ENCODE assay signal across 29 cellular contexts in the genomic region with DNA sequence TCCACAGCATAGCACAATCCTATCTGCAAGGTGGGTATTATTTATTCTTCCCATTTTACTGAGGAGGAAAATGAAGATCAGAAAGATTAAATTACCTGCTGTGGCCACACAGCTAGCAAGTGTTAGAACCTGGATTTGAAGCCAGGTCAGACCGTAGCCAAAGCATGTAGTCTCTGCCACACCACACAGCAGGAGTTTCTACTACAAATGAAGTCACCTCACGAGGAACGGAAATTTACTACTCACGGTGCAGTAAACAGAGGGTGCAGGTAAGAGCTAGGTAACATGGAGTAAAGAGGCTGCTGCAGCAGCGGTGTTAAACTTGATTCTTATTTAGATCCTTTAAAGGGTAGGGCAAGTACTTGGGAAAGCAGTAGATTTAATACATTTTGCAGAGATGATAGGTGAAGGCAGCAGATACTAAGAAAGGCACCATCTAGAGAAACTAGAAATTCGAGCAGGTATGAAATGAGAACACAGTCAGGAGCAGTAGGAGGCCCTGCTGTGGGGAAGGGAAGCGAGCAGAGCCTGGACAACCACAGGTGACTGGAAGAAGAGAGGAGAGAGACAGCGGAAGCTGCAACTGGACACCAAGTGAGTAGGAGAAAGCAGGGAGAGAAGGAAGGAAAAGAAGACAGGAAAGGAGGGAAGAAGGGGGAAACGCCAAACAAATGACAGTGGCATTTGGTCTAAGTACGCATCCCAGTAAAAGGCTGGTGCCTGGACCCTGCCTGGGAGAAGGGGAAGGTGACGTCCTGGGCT. TPM values are rescaled to one million over a fixed set of nuclear protein-coding genes. Genes with fewer than 3 reads are reported as not detected.
DNase-seq lines count a peak whose midpoint lies in the region; ATAC-seq, FAIRE-seq and TF ChIP-seq lines count a peak whose summit lies in the region.
"Had no signal": no experiment of that assay in that cellular context is flagged by ENCODE, and none has a peak within 500 bp of the region (broad histone marks: within the 10 kb centered on the region; RNA-seq: fewer than 3 reads in every experiment).

No MANE protein-coding gene starts in this region.

- dilution Hi-C loops in mammary epithelial cell (cut with HindIII; ENCODE audit: low sequenced_read_pairs), result no loop called here

- H2BK20ac ChIP-seq in H9 (ENCODE audit: low read depth, low read length, poor library complexity, severe bottlenecking) (no peak overlapping the region), H1 (ENCODE audit: low read length) (no peak overlapping the region; the same call in none of the 2 replicates)

- DNase-seq in H9 (no peak), NCI-H2107 treated with DMSO at 0.1 percent for 48 hours (lab: John Stamatoyannopoulos, UW; ENCODE audit: unreplicated experiment) (peak; percentile 92), H1 (ENCODE audit: low read depth in 1 of 2, low spot score in 2 of 2) (no peak), mammary epithelial cell (no peak), hippocampal formation (lab: John Stamatoyannopoulos, UW) (no peak)
- DNase-seq: activated CD4-positive, CD25-positive, alpha-beta regulatory T cell; activated CD8-positive, alpha-beta memory T cell treated with anti-CD3 and anti-CD28 coated beads, Interleukin-2, amount 10 ng/mL, durations not matched to agents 7 days and 5 days; activated gamma-delta T cell; activated naive CD8-positive, alpha-beta T cell treated with anti-CD3 and anti-CD28 coated beads for 36 hours; activated T-cell treated with anti-CD3 and anti-CD28 coated beads, Interleukin-2, amount 50 U/mL, for 4 hours; anterior cingulate cortex; DMS153; islet precursor cell; naive thymus-derived CD4-positive, alpha-beta T cell; NCI-H1105; NCI-H2171 treated with DMSO at 0.1 percent for 48 hours; NCI-H526 treated with DMSO at 0.1 percent for 48 hours; sigmoid colon; SK-N-SH had no signal

- H3K27ac ChIP-seq in H9 (ENCODE audit: insufficient read length, low read depth, low read length) (no peak overlapping the region), H1 (ENCODE audit: low read depth, low read length) (no peak overlapping the region), parathyroid adenoma (peak overlapping the region; percentile 51), mammary epithelial cell (ENCODE audit: insufficient read depth, low read depth, low read length) (no peak overlapping the region)
- H3K27ac ChIP-seq: breast epithelium, sigmoid colon, tibial nerve had no signal

- H3K4me1 ChIP-seq in H9 (ENCODE audit: insufficient read depth, low read length), result peaks cover 10% of the 10 kb centered on the region; the same call in 1 of the 2 replicates
- peaks cover 13 to 23% (median 17%) of the 10 kb centered on the region in 4 experiments for H3K4me1 ChIP-seq in H1 (replicated peaks in 1 of 4; ENCODE audit: control insufficient read depth in 3 of 4, insufficient read depth in 4 of 4, low read length in 3 of 4)
- peaks cover 7% of the 10 kb centered on the region for H3K4me1 ChIP-seq in parathyroid adenoma
- H3K4me1 ChIP-seq in mammary epithelial cell (ENCODE audit: insufficient read depth, low read length), result no peaks in the 10 kb centered on the region
- H3K4me1 ChIP-seq: breast epithelium, sigmoid colon, tibial nerve had no signal

- H3K36me3 ChIP-seq in H1 (ENCODE audit: control insufficient read depth in 2 of 4, insufficient read depth in 4 of 4, low read length in 3 of 4) (no peaks in the 10 kb centered on the region), parathyroid adenoma (ENCODE audit: control insufficient read depth, insufficient read depth, low read length) (no peaks in the 10 kb centered on the region), mammary epithelial cell (ENCODE audit: insufficient read depth, low read length) (no peaks in the 10 kb centered on the region)
- H3K36me3 ChIP-seq: breast epithelium, sigmoid colon, tibial nerve had no signal

- H2AK5ac ChIP-seq in H9 (ENCODE audit: insufficient read length, low read length) (no peak overlapping the region), H1 (ENCODE audit: low read depth, low read length) (no peak overlapping the region)

- H2BK120ac ChIP-seq in H9 (ENCODE audit: low read depth, low read length, poor library complexity, severe bottlenecking) (no peak overlapping the region), H1 (replicated peaks; ENCODE audit: low read depth, low read length) (peak overlapping the region; percentile 33)

- H4K20me1 ChIP-seq in H9 (ENCODE audit: control insufficient read depth, insufficient read depth, insufficient read length) (no peaks in the 10 kb centered on the region), H1 (replicated peaks in 1 of 2; ENCODE audit: control insufficient read depth in 1 of 2, insufficient read depth in 2 of 2, low read length in 2 of 2) (no peaks in the 10 kb centered on the region), mammary epithelial cell (ENCODE audit: insufficient read depth, low read length) (no peaks in the 10 kb centered on the region)

- H3K4ac ChIP-seq in H9 (ENCODE audit: low read depth, low read length) (no peak overlapping the region), H1 (replicated peaks; ENCODE audit: insufficient read length, low read depth, low read length) (no peak overlapping the region)

- H2AFZ ChIP-seq in H9 (ENCODE audit: low read length), result no peak overlapping the region
- H2AFZ ChIP-seq in H1 (ENCODE audit: low read length), result no peak overlapping the region
- peak overlapping the region; percentile 44 for H2AFZ ChIP-seq in parathyroid adenoma
- H2AFZ ChIP-seq in mammary epithelial cell (ENCODE audit: low read depth, low read length), result no peak overlapping the region

- H3K4me3 ChIP-seq in H1 (ENCODE audit: extremely low read depth in 1 of 4, insufficient read depth in 2 of 4, low read depth in 3 of 4, low read length in 4 of 4), result no peak overlapping the region; a peak in 1 of 8 replicates
- no peak overlapping the region for H3K4me3 ChIP-seq in parathyroid adenoma (ENCODE audit: low read depth, low read length)
- H3K4me3 ChIP-seq in mammary epithelial cell (replicated peaks in 1 of 3; ENCODE audit: insufficient read depth in 1 of 3, low read depth in 2 of 3, low read length in 3 of 3), result no peak overlapping the region
- H3K4me3 ChIP-seq: breast epithelium, sigmoid colon, tibial nerve had no signal

- H3K27ac Mint-ChIP-seq in H9, result peak overlapping the region; percentile 1 to 65 (median 48); a peak in 4 of 7 replicates
- H3K27ac Mint-ChIP-seq: activated CD8-positive, alpha-beta memory T cell treated with anti-CD3 and anti-CD28 coated beads, Interleukin-2, amount 10 ng/mL, durations not matched to agents 7 days and 5 days; activated naive CD8-positive, alpha-beta T cell treated with anti-CD3 and anti-CD28 coated beads for 36 hours; naive thymus-derived CD4-positive, alpha-beta T cell; stimulated activated effector memory CD8-positive, alpha-beta T cell treated with anti-CD3 and anti-CD28 coated beads, Interleukin-12 subunit alpha, Interleukin-12 subunit beta, amount 100 ng/mL, for 72 hours; T-helper 1 cell treated with Interleukin-12 subunit alpha and Interleukin-12 subunit beta and Interleukin-4 antibody, amounts not matched to agents 30 μg/mL and 1 μg/mL, for 36 hours had no signal

- TF ChIP-seq EP300 in H1 (IDR thresholded peaks at IDR 0.05; ENCODE audit: borderline replicate concordance in 1 of 2, low read depth in 2 of 2, low read length in 2 of 2), result no peak

- BruUV-seq in mammary epithelial cell (replicated peaks; lab: Mats Ljungman, UMichigan), result no TSS peak

- no peak overlapping the region for H3T11ph ChIP-seq in H9 (ENCODE audit: low read length)

- H3K23me2 ChIP-seq in H9 (ENCODE audit: insufficient read length, low read depth, low read length, poor library complexity, severe bottlenecking), result no peaks in the 10 kb centered on the region
- H3K23me2 ChIP-seq in H1 (ENCODE audit: low read depth, low read length), result no peaks in the 10 kb centered on the region

- peak; percentile 55 for FAIRE-seq in H1 (lab: Jason Lieb, UNC)
- FAIRE-seq: colon had no signal

- H3K79me2 ChIP-seq in H9 (ENCODE audit: insufficient read depth, low read length) (no peaks in the 10 kb centered on the region), H1 (ENCODE audit: control insufficient read depth in 1 of 2, insufficient read depth in 2 of 2, low read length in 2 of 2) (no peaks in the 10 kb centered on the region), parathyroid adenoma (peaks cover 19% of the 10 kb centered on the region), mammary epithelial cell (ENCODE audit: insufficient read depth, low read length) (no peaks in the 10 kb centered on the region)

- H2BK15ac ChIP-seq in H9 (ENCODE audit: low read depth, low read length), result no peak overlapping the region
- H2BK15ac ChIP-seq in H1 (ENCODE audit: low read length), result peak overlapping the region; percentile 63; the same call in 1 of the 2 replicates

- CTCF ChIA-PET in H1 (lab: Charles Lee; ENCODE audit: partially characterized antibody), result interaction anchor here (1.0 to 4.4 kb wide), 13 partner anchors 11 to 91 kb away, joined by 3 to 30 read pairs (median 5); a partner anchor contains a TSS
- CTCF ChIA-PET in mammary epithelial cell (lab: Charles Lee; ENCODE audit: low non-redundant PET), result no interaction called here

- H2BK5ac ChIP-seq in H9 (ENCODE audit: insufficient read length, low read length), result no peak overlapping the region
- peak overlapping the region; percentile 53; the same call in 1 of the 2 replicates for H2BK5ac ChIP-seq in H1 (ENCODE audit: low read depth, low read length)

- H3K56ac ChIP-seq in H9 (ENCODE audit: insufficient read length, low read depth, low read length), result no peak overlapping the region
- H3K56ac ChIP-seq in H1 (replicated peaks; ENCODE audit: insufficient read length, low read depth, low read length), result no peak overlapping the region

- H4K91ac ChIP-seq in H9 (ENCODE audit: insufficient read length, low read depth, low read length), result no peak overlapping the region
- H4K91ac ChIP-seq in H1 (replicated peaks; ENCODE audit: insufficient read length, low read length), result no peak overlapping the region

- H3K4me3 Mint-ChIP-seq in H9, result no peak overlapping the region
- H3K4me3 Mint-ChIP-seq: activated CD8-positive, alpha-beta memory T cell treated with anti-CD3 and anti-CD28 coated beads, Interleukin-2, amount 10 ng/mL, durations not matched to agents 7 days and 5 days; activated naive CD8-positive, alpha-beta T cell treated with anti-CD3 and anti-CD28 coated beads for 36 hours; activated T-cell treated with anti-CD3 and anti-CD28 coated beads, Interleukin-2, amount 50 U/mL, for 4 hours; IgD-negative memory B cell; naive thymus-derived CD4-positive, alpha-beta T cell; stimulated activated effector memory CD8-positive, alpha-beta T cell treated with anti-CD3 and anti-CD28 coated beads, Interleukin-12 subunit alpha, Interleukin-12 subunit beta, amount 100 ng/mL, for 72 hours; T-helper 1 cell treated with Interleukin-12 subunit alpha and Interleukin-12 subunit beta and Interleukin-4 antibody, amounts not matched to agents 30 μg/mL and 1 μg/mL, for 36 hours had no signal

- no peak for ATAC-seq in HG03442 (IDR thresholded peaks at IDR 0.05; ENCODE audit: unreplicated experiment)
- ATAC-seq: activated CD8-positive, alpha-beta memory T cell treated with anti-CD3 and anti-CD28 coated beads, Interleukin-2, amount 10 ng/mL, durations not matched to agents 7 days and 5 days; activated T-cell treated with anti-CD3 and anti-CD28 coated beads, Interleukin-2, amount 50 U/mL, for 4 hours; HCT116; naive thymus-derived CD4-positive, alpha-beta T cell; Right ventricle myocardium inferior; stimulated activated effector memory CD8-positive, alpha-beta T cell treated with anti-CD3 and anti-CD28 coated beads, Interleukin-12 subunit alpha, Interleukin-12 subunit beta, amount 100 ng/mL, for 72 hours had no signal

- intact Hi-C loops in mammary epithelial cell (cut with micrococcal nuclease), result no loop called here

- POLR2A ChIA-PET in H1 (lab: Charles Lee; ENCODE audit: partially characterized antibody), result interaction anchor here (1.0 to 1.3 kb wide), 2 partner anchors 13 to 29 kb away, joined by 3 to 4 read pairs; no protein-coding TSS in a partner anchor

- peaks cover 2% of the 10 kb centered on the region; the same call in 1 of the 2 replicates for H3K27me3 Mint-ChIP-seq in H9 (ENCODE audit: low read depth)
- H3K27me3 Mint-ChIP-seq: activated naive CD8-positive, alpha-beta T cell treated with anti-CD3 and anti-CD28 coated beads for 36 hours had no signal

- no peak overlapping the region for H3K18ac ChIP-seq in H9 (ENCODE audit: insufficient read length, low read depth, low read length)
- H3K18ac ChIP-seq in H1 (ENCODE audit: extremely low read depth, low read length), result peak overlapping the region; percentile 75; the same call in 1 of the 2 replicates

- in situ Hi-C loops in mammary epithelial cell (cut with MboI; ENCODE audit: low sequenced_read_pairs in 2 of 2), result no loop called here

- H3K4me1 Mint-ChIP-seq in H9, result peaks cover 44 to 48% of the 10 kb centered on the region in 2 experiments
- H3K4me1 Mint-ChIP-seq: activated CD8-positive, alpha-beta memory T cell treated with anti-CD3 and anti-CD28 coated beads, Interleukin-2, amount 10 ng/mL, durations not matched to agents 7 days and 5 days; activated naive CD8-positive, alpha-beta T cell treated with anti-CD3 and anti-CD28 coated beads for 36 hours; IgD-negative memory B cell; stimulated activated effector memory CD8-positive, alpha-beta T cell treated with anti-CD3 and anti-CD28 coated beads, Interleukin-12 subunit alpha, Interleukin-12 subunit beta, amount 100 ng/mL, for 72 hours had no signal

- no peaks in the 10 kb centered on the region for H3K36me3 Mint-ChIP-seq in H9 (ENCODE audit: insufficient read depth in 1 of 3, low read depth in 3 of 3)
- H3K36me3 Mint-ChIP-seq: activated CD8-positive, alpha-beta memory T cell treated with anti-CD3 and anti-CD28 coated beads, Interleukin-2, amount 10 ng/mL, durations not matched to agents 7 days and 5 days; activated naive CD8-positive, alpha-beta T cell treated with anti-CD3 and anti-CD28 coated beads for 36 hours; naive thymus-derived CD4-positive, alpha-beta T cell; stimulated activated effector memory CD8-positive, alpha-beta T cell treated with anti-CD3 and anti-CD28 coated beads, Interleukin-12 subunit alpha, Interleukin-12 subunit beta, amount 100 ng/mL, for 72 hours had no signal

- no peaks in the 10 kb centered on the region for H3K9me3 Mint-ChIP-seq in H9
- H3K9me3 Mint-ChIP-seq: activated naive CD8-positive, alpha-beta T cell treated with anti-CD3 and anti-CD28 coated beads for 36 hours; activated T-cell treated with anti-CD3 and anti-CD28 coated beads, Interleukin-2, amount 50 U/mL, for 4 hours; naive thymus-derived CD4-positive, alpha-beta T cell; stimulated activated effector memory CD8-positive, alpha-beta T cell treated with anti-CD3 and anti-CD28 coated beads, Interleukin-12 subunit alpha, Interleukin-12 subunit beta, amount 100 ng/mL, for 72 hours; T-helper 1 cell treated with Interleukin-12 subunit alpha and Interleukin-12 subunit beta and Interleukin-4 antibody, amounts not matched to agents 30 μg/mL and 1 μg/mL, for 36 hours had no signal

- TF ChIP-seq CTCF in H9 (conservative IDR thresholded peaks at IDR 0.05), result no peak
- TF ChIP-seq CTCF in H1 (IDR thresholded peaks at IDR 0.05; ENCODE audit: control extremely low read depth in 1 of 3, insufficient read depth in 1 of 3, low read depth in 1 of 3, low read length in 3 of 3), result no peak
- no peak for TF ChIP-seq CTCF in parathyroid adenoma (IDR thresholded peaks at IDR 0.05)
- no peak for TF ChIP-seq CTCF in mammary epithelial cell (conservative IDR thresholded peaks at IDR 0.05 in 1 of 2, IDR thresholded peaks at IDR 0.05 in 1 of 2; ENCODE audit: extremely low read depth in 1 of 2, insufficient read depth in 1 of 2, low read depth in 1 of 2, low read length in 2 of 2)

- no CpG with 5 or more reads among the region's 11 CpGs for WGBS in H9 (ENCODE audit: extremely low coverage, insufficient read length, low lambda C conversion rate)
- 55% methylated on average over 11 of the region's 11 CpGs; no CpG with 5 or more reads in 1 of the 2 experiments for WGBS in H1 (ENCODE audit: extremely low coverage in 1 of 2, insufficient coverage in 1 of 2, insufficient read length in 1 of 2, insufficient replicate concordance in 2 of 2, low coverage in 1 of 2, low lambda C conversion rate in 2 of 2, missing lambda C conversion rate in 1 of 2), 2 experiments
- 79% methylated on average over 11 of the region's 11 CpGs for WGBS in mammary epithelial cell (ENCODE audit: low coverage, missing lambda C conversion rate)

- no peak for TF ChIP-seq RAD21 in H1 (IDR thresholded peaks at IDR 0.05 in 1 of 2, conservative IDR thresholded peaks at IDR 0.05 in 1 of 2; ENCODE audit: low read depth in 2 of 2, low read length in 2 of 2)

- H4K5ac ChIP-seq in H9 (ENCODE audit: insufficient read length, low read depth, low read length), result no peak overlapping the region
- H4K5ac ChIP-seq in H1 (ENCODE audit: insufficient read length, low read depth, low read length), result no peak overlapping the region

- H3K9me3 ChIP-seq in H9 (ENCODE audit: control insufficient read depth, low read depth, low read length) (no peaks in the 10 kb centered on the region), H1 (ENCODE audit: insufficient read depth in 2 of 2, low read depth in 1 of 2, low read length in 1 of 2) (no peaks in the 10 kb centered on the region), parathyroid adenoma (ENCODE audit: control insufficient read depth, low read length) (no peaks in the 10 kb centered on the region), mammary epithelial cell (replicated peaks; ENCODE audit: insufficient read depth, low read length) (no peaks in the 10 kb centered on the region)
- H3K9me3 ChIP-seq: breast epithelium, sigmoid colon, SK-N-SH, tibial nerve had no signal

- no peaks in the 10 kb centered on the region for H3K27me3 ChIP-seq in H9 (ENCODE audit: insufficient read depth, low read length)
- no peaks in the 10 kb centered on the region for H3K27me3 ChIP-seq in H1 (replicated peaks in 1 of 4; ENCODE audit: control insufficient read depth in 3 of 4, extremely low read depth in 1 of 4, insufficient read depth in 3 of 4, low read length in 3 of 4)
- H3K27me3 ChIP-seq in parathyroid adenoma (ENCODE audit: control insufficient read depth, insufficient read depth, low read length), result no peaks in the 10 kb centered on the region
- H3K27me3 ChIP-seq in mammary epithelial cell (ENCODE audit: insufficient read depth, low read length), result no peaks in the 10 kb centered on the region
- H3K27me3 ChIP-seq: breast epithelium, sigmoid colon had no signal

- H3K23ac ChIP-seq in H9 (ENCODE audit: insufficient read length, low read depth, low read length), result no peak overlapping the region
- no peak overlapping the region for H3K23ac ChIP-seq in H1 (ENCODE audit: insufficient read length)

- H2BK12ac ChIP-seq in H9 (ENCODE audit: insufficient read length, low read depth, low read length), result no peak overlapping the region
- H2BK12ac ChIP-seq in H1 (ENCODE audit: low read depth, low read length), result peak overlapping the region; percentile 93

- no peaks in the 10 kb centered on the region for H3K79me1 ChIP-seq in H9 (ENCODE audit: insufficient read depth, low read depth, low read length, poor library complexity, severe bottlenecking)
- H3K79me1 ChIP-seq in H1 (ENCODE audit: low read depth, low read length), result no peaks in the 10 kb centered on the region

- H3K14ac ChIP-seq in H9 (ENCODE audit: insufficient read depth, low read length), result no peak overlapping the region
- H3K14ac ChIP-seq in H1 (ENCODE audit: insufficient read length), result no peak overlapping the region

- H3K4me2 ChIP-seq in H9 (ENCODE audit: insufficient read depth, insufficient read length, low read length) (no peak overlapping the region), H1 (ENCODE audit: insufficient read depth in 1 of 2, low read depth in 2 of 2, low read length in 2 of 2) (peak overlapping the region; percentile 27 to 59), parathyroid adenoma (ENCODE audit: low read length) (no peak overlapping the region), mammary epithelial cell (ENCODE audit: insufficient read depth, low read depth, low read length) (no peak overlapping the region)
- H3K4me2 ChIP-seq: SK-N-SH had no signal

- H4K8ac ChIP-seq in H9 (replicated peaks; ENCODE audit: insufficient read length, low read depth, low read length) (no peak overlapping the region), H1 (ENCODE audit: extremely low read depth, insufficient read depth, low read length) (no peak overlapping the region)

- no peak for TF ChIP-seq POLR2A in H1 (IDR thresholded peaks at IDR 0.05; ENCODE audit: control extremely low read depth in 1 of 2, low read depth in 2 of 2, low read length in 2 of 2)

- H3K9ac ChIP-seq in H9 (ENCODE audit: extremely low read depth, insufficient read length, low read length), result no peak overlapping the region
- H3K9ac ChIP-seq in H1 (replicated peaks in 1 of 4; ENCODE audit: extremely low read depth in 1 of 4, low read depth in 3 of 4, low read length in 3 of 4), result peak overlapping the region in 1 of 4 experiments; percentile 18; a peak in 1 of 7 replicates
- H3K9ac ChIP-seq in parathyroid adenoma, result no peak overlapping the region
- no peak overlapping the region for H3K9ac ChIP-seq in mammary epithelial cell (ENCODE audit: insufficient read depth, low read length)
- H3K9ac ChIP-seq: SK-N-SH had no signal

RNA-seq across cellular contexts. Expression of a gene that starts 21.5 kb away (rescaled TPM):
- total RNA-seq in H9 (2021) (2.3 and 3.1 TPM in 2 replicates), mammary epithelial cell (under 1 TPM; under 0.01 to 0.35 TPM)
- 2.4 and 2.7 TPM in 2 replicates for total RNA-seq in H1 (2021; fragmentation: NEBNext Ultra II Directional; extraction: Animal tissue kit (Norgen Biotek cat#: 25700))
- polyA plus RNA-seq in H1 (2011; rRNA removed) (0.30 and 0.60 TPM in 2 replicates), mammary epithelial cell (0.06 TPM)
- polyA plus RNA-seq in H1 (2011; cell fraction: cytosol; rRNA removed), result 0.52 TPM
- 1.9 TPM for polyA plus RNA-seq in H1 (2011; cell fraction: nucleus; rRNA removed)
- 1.6 to 2.5 TPM (median 2.3 TPM) in 4 replicates for polyA plus RNA-seq in H1 (2012, experiment 1 of 2)
- 0.75 TPM for polyA plus RNA-seq in H1 (2012, experiment 2 of 2)
- 0.53 TPM for polyA plus RNA-seq in H1 (2013, experiment 1 of 2)
- 0.46 TPM for polyA plus RNA-seq in H1 (2013, experiment 2 of 2)
- polyA minus RNA-seq in H1 (2011; rRNA and poly(A)+ RNA removed), result 1.1 and 1.3 TPM in 2 replicates
- 1.8 TPM for polyA minus RNA-seq in H1 (2011; cell fraction: cytosol; rRNA and poly(A)+ RNA removed)
- 2.0 TPM for polyA minus RNA-seq in H1 (2011; cell fraction: nucleus; rRNA and poly(A)+ RNA removed)
- polyA minus RNA-seq in mammary epithelial cell, result 0.93 TPM
- total RNA-seq: activated CD8-positive, alpha-beta memory T cell treated with anti-CD3 and anti-CD28 coated beads, Interleukin-2, amount 10 ng/mL, durations not matched to agents 7 days and 5 days had no signal
- polyA plus RNA-seq: naive thymus-derived CD4-positive, alpha-beta T cell had no signal

RNA-seq across cellular contexts. Expression of a gene that starts 56.1 kb away (rescaled TPM):
- total RNA-seq in H9 (2021) (49.5 and 58.7 TPM in 2 replicates), mammary epithelial cell (10 to 100 TPM; 49.9 to 55.7 TPM)
- 50.2 and 55.6 TPM in 2 replicates for total RNA-seq in H1 (2021; fragmentation: NEBNext Ultra II Directional; extraction: Animal tissue kit (Norgen Biotek cat#: 25700))
- polyA plus RNA-seq in H1 (2011; rRNA removed) (44.8 and 59.3 TPM in 2 replicates), mammary epithelial cell (38.7 TPM)
- 43.3 TPM for polyA plus RNA-seq in H1 (2011; cell fraction: cytosol; rRNA removed)
- 11.4 TPM for polyA plus RNA-seq in H1 (2011; cell fraction: nucleus; rRNA removed)
- 31.2 to 64.3 TPM (median 43.5 TPM) in 4 replicates for polyA plus RNA-seq in H1 (2012, experiment 1 of 2)
- polyA plus RNA-seq in H1 (2012, experiment 2 of 2), result 35.9 TPM
- 149 TPM for polyA plus RNA-seq in H1 (2013, experiment 1 of 2)
- 132 TPM for polyA plus RNA-seq in H1 (2013, experiment 2 of 2)
- polyA minus RNA-seq in H1 (2011; rRNA and poly(A)+ RNA removed), result 9.7 and 14.7 TPM in 2 replicates
- polyA minus RNA-seq in H1 (2011; cell fraction: cytosol; rRNA and poly(A)+ RNA removed), result 6.9 TPM
- 37.0 TPM for polyA minus RNA-seq in H1 (2011; cell fraction: nucleus; rRNA and poly(A)+ RNA removed)
- 1.7 TPM for polyA minus RNA-seq in mammary epithelial cell

Comparison
In these comparisons a context has a peak if more than half of its experiments do, and no peak if none do; other contexts are left out.
1. H3K4me2 ChIP-seq: peak in H1 (2 of 2); none in H9 (single experiment), parathyroid adenoma (single experiment) and mammary epithelial cell (single experiment).